ENCODE assay signal across 15 cellular contexts in the genomic region with DNA sequence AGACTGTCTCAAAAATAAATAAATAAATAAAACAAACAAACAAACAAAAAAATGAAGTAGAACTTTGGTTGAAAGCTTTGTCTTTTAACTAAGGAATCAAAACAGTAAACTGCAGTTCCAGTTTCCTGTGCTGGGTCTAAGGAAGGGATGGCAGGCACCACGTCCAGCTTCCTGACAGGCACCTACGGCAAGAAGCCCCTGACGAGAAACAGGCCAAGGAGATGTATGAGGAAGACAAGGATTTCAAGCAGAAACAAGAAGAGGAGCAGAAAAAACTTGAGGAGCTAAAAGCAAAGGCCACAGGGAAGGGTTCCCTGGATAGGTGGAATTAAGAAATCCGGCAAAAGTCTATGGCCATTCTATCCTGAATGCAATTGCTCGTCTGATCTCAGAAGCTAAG. TPM values are rescaled to one million over a fixed set of nuclear protein-coding genes. Genes with fewer than 3 reads are reported as not detected.
DNase-seq lines count a peak whose midpoint lies in the region; ATAC-seq and TF ChIP-seq lines count a peak whose summit lies in the region.
"Had no signal": no experiment of that assay in that cellular context is flagged by ENCODE, and none has a peak within 500 bp of the region (broad histone marks: within the 10 kb centered on the region; RNA-seq: fewer than 3 reads in every experiment).

No MANE protein-coding gene starts in this region.

- H3K9me3 ChIP-seq in Loucy (ENCODE audit: insufficient read depth, low read depth, low read length), result no peaks in the 10 kb centered on the region
- H3K9me3 ChIP-seq in ascending aorta, result no peaks in the 10 kb centered on the region
- H3K9me3 ChIP-seq: A549 had no signal

- H3K27ac ChIP-seq in VCaP, result peak overlapping the region; percentile 1; the same call in 1 of the 2 replicates
- no peak overlapping the region for H3K27ac ChIP-seq in ascending aorta
- H3K27ac ChIP-seq: A549, HL-60 had no signal

- ATAC-seq in HG03108 (IDR thresholded peaks at IDR 0.05; ENCODE audit: unreplicated experiment), result no peak
- ATAC-seq: A549; CD8-positive, alpha-beta T cell had no signal

- peak overlapping the region; percentile 6 for H3K4me2 ChIP-seq in Loucy (ENCODE audit: low read depth, low read length, poor library complexity, severe bottlenecking)
- H3K4me2 ChIP-seq: A549 had no signal

- H3K27me3 ChIP-seq in Loucy (ENCODE audit: insufficient read depth, low read length, poor library complexity, severe bottlenecking) (no peaks in the 10 kb centered on the region), ascending aorta (no peaks in the 10 kb centered on the region)

- H3K9ac ChIP-seq in Loucy (ENCODE audit: low read depth, low read length, poor library complexity, severe bottlenecking), result no peak overlapping the region

- no peak overlapping the region for H3K4me3 ChIP-seq in Loucy (ENCODE audit: low read length, poor library complexity, severe bottlenecking)
- no peak overlapping the region for H3K4me3 ChIP-seq in ascending aorta
- H3K4me3 ChIP-seq: A549 had no signal

- H3K79me2 ChIP-seq in Loucy (ENCODE audit: insufficient read depth, low read length), result peaks cover 92% of the 10 kb centered on the region

- DNase-seq in islet precursor cell (peak; percentile 63), T1000 (lab: John Stamatoyannopoulos, UW) (no peak), medulla oblongata (ENCODE audit: extremely low spot score) (no peak), ascending aorta (ENCODE audit: low spot score in 2 of 2) (no peak)
- DNase-seq: CD8-positive, alpha-beta T cell; COR-L47; DND-41; GF-D8; HCEC 1CT; HFFc6 had no signal

- H3K4me1 ChIP-seq in Loucy (ENCODE audit: insufficient read depth, low read length, poor library complexity, severe bottlenecking), result peaks cover 65% of the 10 kb centered on the region
- peaks cover 0 to 17% of the 10 kb centered on the region in 2 donors for H3K4me1 ChIP-seq in ascending aorta
- H3K4me1 ChIP-seq: A549 had no signal

- H3F3A ChIP-seq in Loucy (ENCODE audit: low read depth), result no peaks in the 10 kb centered on the region

- intact Hi-C loops in ascending aorta (cut with DNase I), result no loop called here

- H3K36me3 ChIP-seq in Loucy (ENCODE audit: insufficient read depth, low read length) (no peaks in the 10 kb centered on the region), ascending aorta (peaks cover 0 to 3% of the 10 kb centered on the region in 2 donors)

- TF ChIP-seq CTCF in Loucy (conservative IDR thresholded peaks at IDR 0.05; ENCODE audit: low read length), result no peak
- no peak for TF ChIP-seq CTCF in VCaP (conservative IDR thresholded peaks at IDR 0.05)
- TF ChIP-seq CTCF in ascending aorta (IDR thresholded peaks at IDR 0.05), result no peak

- peaks cover 83% of the 10 kb centered on the region for H4K20me1 ChIP-seq in Loucy (ENCODE audit: insufficient read depth, low read length, poor library complexity, severe bottlenecking)

- no peak overlapping the region for H2AFZ ChIP-seq in Loucy (ENCODE audit: low read length)

- no peaks in the 10 kb centered on the region for H3K9me2 ChIP-seq in Loucy (replicated peaks; ENCODE audit: low read depth, low read length)

RNA-seq across cellular contexts. Expression of a gene that starts 8.8 kb away (rescaled TPM):
- total RNA-seq in ascending aorta, result 112 TPM

RNA-seq across cellular contexts. Expression of a gene that starts 42.8 kb away (rescaled TPM):
- 0.53 TPM for total RNA-seq in ascending aorta
